Comparison of ENCODE assay signal across 16 cellular contexts in the genomic region with DNA sequence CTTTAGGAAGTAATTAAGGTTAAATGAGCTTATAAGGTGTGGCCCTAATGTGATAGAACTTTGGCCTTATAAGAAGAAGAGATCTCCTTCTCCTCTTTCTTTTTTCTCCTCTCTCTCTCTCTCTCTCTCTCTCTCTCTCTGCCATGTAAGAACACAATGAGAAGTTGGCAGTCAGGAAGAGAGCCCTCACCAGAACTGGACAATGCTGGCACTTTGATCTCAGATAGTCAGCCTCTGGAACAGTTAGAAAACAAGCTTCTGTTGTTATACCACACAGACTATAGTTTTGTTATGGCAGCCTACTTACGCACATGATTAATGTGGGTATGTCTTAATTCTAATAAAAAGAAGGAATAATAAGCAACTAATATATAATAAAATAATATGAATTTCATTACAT.
A peak's percentile ranks its signal among the peaks of the same experiment; 100 is the strongest.
DNase-seq lines count a peak whose midpoint lies in the region; ATAC-seq and TF ChIP-seq lines count a peak whose summit lies in the region.
"Had no signal": no experiment of that assay in that cellular context is flagged by ENCODE, and none has a peak within 500 bp of the region (broad histone marks: within the 10 kb centered on the region; RNA-seq: fewer than 3 reads in every experiment).

No MANE protein-coding gene starts in this region.

- H3K27me3 Mint-ChIP-seq in progenitor cell of endocrine pancreas = no peaks in the 10 kb centered on the region
- H3K27me3 Mint-ChIP-seq: CD4-positive, alpha-beta T cell; CD8-positive, alpha-beta memory T cell had no signal

- H3K36me3 Mint-ChIP-seq in progenitor cell of endocrine pancreas (ENCODE audit: insufficient read depth) = peaks cover 1% of the 10 kb centered on the region
- H3K36me3 Mint-ChIP-seq: CD14-positive monocyte had no signal

- H3K9me3 Mint-ChIP-seq in progenitor cell of endocrine pancreas (ENCODE audit: low read depth) = peaks cover 3% of the 10 kb centered on the region

- no peak overlapping the region for H3K27ac Mint-ChIP-seq in progenitor cell of endocrine pancreas
- H3K27ac Mint-ChIP-seq: CD14-positive monocyte; CD4-positive, alpha-beta T cell; CD8-positive, alpha-beta memory T cell; HFFc6 had no signal

- DNase-seq in Ammon's horn (ENCODE audit: low spot score) = peak; percentile 66
- peak; percentile 78 for DNase-seq in globus pallidus (ENCODE audit: low spot score)
- peak; percentile 57 for DNase-seq in midbrain (lab: John Stamatoyannopoulos, UW)
- peak; percentile 80 for DNase-seq in superior temporal gyrus (ENCODE audit: extremely low spot score)
- DNase-seq in progenitor cell of endocrine pancreas (ENCODE audit: low spot score, unreplicated experiment) = no peak
- no peak for DNase-seq in NCI-H2227 (lab: John Stamatoyannopoulos, UW; ENCODE audit: unreplicated experiment)
- DNase-seq: BE2C; CD4-positive, alpha-beta T cell; CD8-positive, alpha-beta memory T cell; DMS 273 treated with DMSO at 0.1 percent for 48 hours; DMS79; GF-D8; GOT3; HFFc6 had no signal

- TF ChIP-seq CTCF in progenitor cell of endocrine pancreas (IDR thresholded peaks at IDR 0.05; ENCODE audit: unreplicated experiment) = no peak

- H3K4me3 Mint-ChIP-seq in progenitor cell of endocrine pancreas (ENCODE audit: low read depth) = no peak overlapping the region
- H3K4me3 Mint-ChIP-seq: CD14-positive monocyte; CD4-positive, alpha-beta T cell; CD8-positive, alpha-beta memory T cell; HFFc6 had no signal

- H3K4me1 Mint-ChIP-seq in progenitor cell of endocrine pancreas (ENCODE audit: low read depth) = peaks cover 19% of the 10 kb centered on the region
- H3K4me1 Mint-ChIP-seq: CD14-positive monocyte; CD8-positive, alpha-beta memory T cell had no signal

- ATAC-seq in GM19463 (IDR thresholded peaks at IDR 0.05; ENCODE audit: unreplicated experiment) = no peak

Comparison
In these comparisons a context has a peak if more than half of its experiments do, and no peak if none do; other contexts are left out.
1. DNase-seq: peak in Ammon's horn (single experiment), globus pallidus (single experiment), midbrain (single experiment) and superior temporal gyrus (single experiment); none in progenitor cell of endocrine pancreas (single experiment) and NCI-H2227 (single experiment).